In genomic region chr2:238425979-238426567, GRCh38 we compare ENCODE assay signal across 8 cellular contexts. TPM values are rescaled to one million over a fixed set of nuclear protein-coding genes. Genes with fewer than 3 reads are reported as not detected.
DNase-seq lines count a peak whose midpoint lies in the region; ATAC-seq and TF ChIP-seq lines count a peak whose summit lies in the region.

No MANE protein-coding gene starts in this region.

- POLR2A ChIA-PET in PC-3 (lab: Charles Lee; ENCODE audit: unreplicated experiment): no interaction called here

- no peaks in the 10 kb centered on the region for H4K20me1 ChIP-seq in PC-3 (ENCODE audit: low read length)

- no peak for TF ChIP-seq CTCF in BE2C (IDR thresholded peaks at IDR 0.05; ENCODE audit: low read depth, low read length)
- no peak for TF ChIP-seq CTCF in PC-3 (conservative IDR thresholded peaks at IDR 0.05; ENCODE audit: low read depth, low read length)
- peak; percentile 7 for TF ChIP-seq CTCF in choroid plexus epithelial cell (conservative IDR thresholded peaks at IDR 0.05; ENCODE audit: low read depth, low read length)
- TF ChIP-seq CTCF in right lobe of liver (IDR thresholded peaks at IDR 0.05): no peak
- TF ChIP-seq CTCF in thoracic aorta (IDR thresholded peaks at IDR 0.05): no peak

- ATAC-seq in GM18867 (IDR thresholded peaks at IDR 0.05; ENCODE audit: unreplicated experiment) (peak; percentile 11), HG03159 (IDR thresholded peaks at IDR 0.05; ENCODE audit: unreplicated experiment) (peak; percentile 12), PC-3 (peak; percentile 37), right lobe of liver (peak; percentile 2 to 31 (median 5)), thoracic aorta (ENCODE audit: insufficient number of reproducible peaks, low FRiP score, low read depth) (no peak)

- CTCF ChIA-PET in PC-3 (lab: Charles Lee): no interaction called here

- BruUV-seq in PC-3 (replicated peaks; lab: Mats Ljungman, UMichigan): TSS peak; percentile 61

- intact Hi-C loops in PC-3 (cut with micrococcal nuclease) (no loop called here), right lobe of liver (cut with DNase I) (no loop called here)

- WGBS in right lobe of liver (ENCODE audit: insufficient coverage, low coverage, low lambda C conversion rate, missing lambda C conversion rate): 0% methylated on average over 3 of the region's 24 CpGs

- H3K4me3 ChIP-seq in BE2C (ENCODE audit: low read depth, low read length): peak overlapping the region; percentile 96
- peak overlapping the region; percentile 93 for H3K4me3 ChIP-seq in PC-3 (ENCODE audit: low read length)
- peak overlapping the region; percentile 79 for H3K4me3 ChIP-seq in choroid plexus epithelial cell (ENCODE audit: low read depth, low read length)
- peak overlapping the region; percentile 85 to 99 (median 91) for H3K4me3 ChIP-seq in right lobe of liver
- peak overlapping the region; percentile 93 for H3K4me3 ChIP-seq in thoracic aorta

- H3K4me2 ChIP-seq in PC-3 (ENCODE audit: low read length): peak overlapping the region; percentile 98

- TF ChIP-seq POLR2A in right lobe of liver (IDR thresholded peaks at IDR 0.05): no peak

- H3K9me3 ChIP-seq in BE2C (no peaks in the 10 kb centered on the region), PC-3 (ENCODE audit: low read length) (no peaks in the 10 kb centered on the region), right lobe of liver (no peaks in the 10 kb centered on the region), thoracic aorta (no peaks in the 10 kb centered on the region)

- H3K27ac ChIP-seq in PC-3 (ENCODE audit: low read length) (peak overlapping the region; percentile 95), right lobe of liver (peak overlapping the region; percentile 77 to 94 (median 85)), thoracic aorta (peak overlapping the region; percentile 96 to 97)

- H3K36me3 ChIP-seq in BE2C (peaks cover 3% of the 10 kb centered on the region; the same call in 1 of the 2 replicates), PC-3 (ENCODE audit: low read depth, low read length) (peaks cover 12% of the 10 kb centered on the region), right lobe of liver (no peaks in the 10 kb centered on the region), thoracic aorta (no peaks in the 10 kb centered on the region)

- DNase-seq in BE2C: no peak
- DNase-seq in PC-3: no peak
- DNase-seq in choroid plexus epithelial cell (ENCODE audit: low read depth): peak; percentile 95
- DNase-seq in right lobe of liver: no peak
- no peak for DNase-seq in thoracic aorta (ENCODE audit: low spot score)
- no peak for DNase-seq in UCSD-AML1 (lab: John Stamatoyannopoulos, UW; ENCODE audit: unreplicated experiment)

- H3K4me1 ChIP-seq in BE2C (no peaks in the 10 kb centered on the region), PC-3 (ENCODE audit: insufficient read depth, low read length) (peaks cover 20% of the 10 kb centered on the region), right lobe of liver (peaks cover 0 to 17% (median 4%) of the 10 kb centered on the region in 4 donors), thoracic aorta (ENCODE audit: control insufficient read depth in 1 of 2, low read depth in 2 of 2) (peaks cover 12 to 40% of the 10 kb centered on the region in 2 donors)

- no peaks in the 10 kb centered on the region for H3K9me2 ChIP-seq in PC-3 (replicated peaks; ENCODE audit: low read length)

- H3K27me3 ChIP-seq in BE2C: no peaks in the 10 kb centered on the region
- no peaks in the 10 kb centered on the region for H3K27me3 ChIP-seq in PC-3 (ENCODE audit: low read length)
- H3K27me3 ChIP-seq in right lobe of liver: no peaks in the 10 kb centered on the region
- H3K27me3 ChIP-seq in thoracic aorta (replicated peaks; ENCODE audit: insufficient read depth): no peaks in the 10 kb centered on the region

- peak overlapping the region; percentile 87 for H2AFZ ChIP-seq in PC-3 (ENCODE audit: low read length)

- H3K9ac ChIP-seq in PC-3 (ENCODE audit: low read length): peak overlapping the region; percentile 95

- H3F3A ChIP-seq in PC-3 (ENCODE audit: low read length, unreplicated experiment): no peaks in the 10 kb centered on the region

- H3K79me2 ChIP-seq in PC-3 (ENCODE audit: low read length): peaks cover 41% of the 10 kb centered on the region

RNA-seq across cellular contexts. Expression of gene ASB1, which starts 0.7 kb away (rescaled TPM):
- polyA plus RNA-seq in BE2C (2012; ENCODE audit: insufficient read depth, insufficient read length, low read depth): 39.2 TPM
- total RNA-seq in PC-3 (2014; rRNA removed) (28.9 and 60.0 TPM in 2 replicates), right lobe of liver (10 to 100 TPM in 2 of 6 experiments, 1 to 10 TPM in 4; 6.3 to 18.2 (median 8.4) TPM), thoracic aorta (10 to 100 TPM; 30.3 to 48.7 TPM)
